Comparison of ENCODE assay signal across 9 cellular contexts in the genomic region with DNA sequence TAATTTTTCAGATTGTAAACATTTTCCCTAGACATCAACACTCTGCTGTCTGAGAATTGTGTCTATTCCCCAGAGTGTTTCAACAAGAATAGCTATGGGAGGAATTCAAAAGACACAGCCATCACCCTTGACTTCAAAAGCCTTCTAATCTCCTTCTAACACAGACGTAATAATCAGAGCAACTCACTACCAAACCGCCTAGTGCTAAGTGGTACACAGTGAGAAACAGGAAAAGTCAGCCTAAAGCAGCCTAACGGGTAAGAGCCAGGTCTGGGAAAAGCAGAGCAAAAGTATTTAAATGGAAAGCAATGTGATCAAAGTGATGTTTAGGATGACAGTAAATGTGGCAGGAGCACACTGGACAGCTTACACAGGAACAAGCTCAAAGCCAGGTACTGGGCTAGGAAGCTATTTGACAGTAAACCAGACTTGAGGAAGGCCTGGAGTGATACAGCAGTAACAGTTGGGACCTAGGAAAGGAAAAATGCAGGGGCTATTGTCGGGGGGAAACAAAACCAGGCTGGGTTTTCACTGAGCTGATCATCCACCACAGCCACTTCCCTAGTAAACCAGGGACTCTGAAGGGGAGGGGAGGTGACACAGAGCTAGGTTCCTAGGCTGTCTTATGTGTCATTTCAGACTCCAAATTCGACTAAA. TPM values are rescaled to one million over a fixed set of nuclear protein-coding genes. Genes with fewer than 3 reads are reported as not detected.
DNase-seq lines count a peak whose midpoint lies in the region; ATAC-seq and TF ChIP-seq lines count a peak whose summit lies in the region.
"Had no signal": no experiment of that assay in that cellular context is flagged by ENCODE, and none has a peak within 500 bp of the region (broad histone marks: within the 10 kb centered on the region; RNA-seq: fewer than 3 reads in every experiment).

No MANE protein-coding gene starts in this region.

- peak overlapping the region; percentile 35 to 90 for H3K27ac ChIP-seq in SK-N-SH (ENCODE audit: low read depth in 2 of 2, low read length in 1 of 2)
- H3K27ac ChIP-seq in fibroblast of lung (ENCODE audit: insufficient read depth, low read length): peak overlapping the region; percentile 85
- H3K27ac ChIP-seq in psoas muscle: peak overlapping the region; percentile 95

- H3K27me3 ChIP-seq in SK-N-SH (ENCODE audit: insufficient read depth) (no peaks in the 10 kb centered on the region), fibroblast of lung (ENCODE audit: control insufficient read depth, insufficient read depth, low read length) (no peaks in the 10 kb centered on the region), psoas muscle (ENCODE audit: insufficient read depth in 3 of 3, low read length in 2 of 3) (no peaks in the 10 kb centered on the region)

- POLR2A ChIA-PET in SK-N-SH (lab: Yijun Ruan, JAX): interaction anchor here (0.9 to 1.4 kb wide), 3 partner anchors 8 to 28 kb away, joined by 3 to 5 read pairs (median 4); no protein-coding TSS in a partner anchor

- peaks cover 37% of the 10 kb centered on the region for H3F3A ChIP-seq in SK-N-SH (replicated peaks; ENCODE audit: insufficient read depth)

- no peak for TF ChIP-seq CTCF in SK-N-SH (IDR thresholded peaks at IDR 0.05)
- TF ChIP-seq CTCF in fibroblast of lung (conservative IDR thresholded peaks at IDR 0.05 in 1 of 2, IDR thresholded peaks at IDR 0.05 in 1 of 2; ENCODE audit: low read depth in 1 of 2, low read length in 2 of 2): no peak
- no peak for TF ChIP-seq CTCF in psoas muscle (IDR thresholded peaks at IDR 0.05)

- H3K36me3 ChIP-seq in SK-N-SH (replicated peaks in 1 of 2; ENCODE audit: control insufficient read depth in 1 of 2, insufficient read depth in 2 of 2, low read length in 1 of 2) (peaks cover 35 to 60% of the 10 kb centered on the region in 2 experiments), fibroblast of lung (ENCODE audit: control insufficient read depth, insufficient read depth, low read length) (peaks cover 9% of the 10 kb centered on the region), psoas muscle (ENCODE audit: insufficient read depth in 1 of 2, low read depth in 1 of 2) (peaks cover 13 to 30% of the 10 kb centered on the region in 2 donors)

- WGBS in SK-N-SH (ENCODE audit: low lambda C conversion rate): 67% methylated on average over 5 of the region's 5 CpGs
- 10 to 34% (median 19%) methylated on average over 5 of the region's 5 CpGs for WGBS in psoas muscle, 3 donors

- intact Hi-C loops in psoas muscle (cut with DNase I): no loop called here

- peak; percentile 33 to 40 (median 38) for ATAC-seq in psoas muscle
- no peak for ATAC-seq in GM19463 (IDR thresholded peaks at IDR 0.05; ENCODE audit: unreplicated experiment)
- ATAC-seq: left lobe of liver had no signal

- no peak for TF ChIP-seq EP300 in SK-N-SH (IDR thresholded peaks at IDR 0.05; ENCODE audit: borderline replicate concordance in 1 of 2, low read depth in 1 of 2, low read length in 1 of 2)

- H4K20me1 ChIP-seq in SK-N-SH (ENCODE audit: insufficient read depth): peaks cover 78% of the 10 kb centered on the region
- no peaks in the 10 kb centered on the region for H4K20me1 ChIP-seq in fibroblast of lung (ENCODE audit: control insufficient read depth, extremely low read depth, insufficient read depth, low read length)

- H3K9ac ChIP-seq in SK-N-SH (0 out of 2 replicates have a peak overlapping the region, but pooled peaks have one; percentile 7), fibroblast of lung (ENCODE audit: insufficient read depth, low read length) (peak overlapping the region; percentile 38)

- no peaks in the 10 kb centered on the region for H3K9me2 ChIP-seq in SK-N-SH

- peaks cover 38 to 50% of the 10 kb centered on the region in 2 experiments; a peak in 3 of 4 replicates for H3K4me1 ChIP-seq in SK-N-SH (ENCODE audit: control insufficient read depth in 1 of 2, insufficient read depth in 2 of 2, low read depth in 1 of 2, low read length in 1 of 2)
- peaks cover 47% of the 10 kb centered on the region for H3K4me1 ChIP-seq in fibroblast of lung (ENCODE audit: control insufficient read depth, extremely low read depth, insufficient read depth, low read length)
- peaks cover 89% of the 10 kb centered on the region for H3K4me1 ChIP-seq in psoas muscle

- H3K4me2 ChIP-seq in SK-N-SH: no peak overlapping the region
- peak overlapping the region; percentile 84 for H3K4me2 ChIP-seq in fibroblast of lung (ENCODE audit: extremely low read depth, insufficient read depth, low read length)

- H2AFZ ChIP-seq in SK-N-SH (ENCODE audit: low read depth) (no peak overlapping the region), fibroblast of lung (ENCODE audit: low read length) (no peak overlapping the region)

- H3K4me3 ChIP-seq in SK-N-SH (ENCODE audit: low read depth in 2 of 2, low read length in 1 of 2) (no peak overlapping the region), fibroblast of lung (replicated peaks in 1 of 4; ENCODE audit: control extremely low read depth in 1 of 4, insufficient read depth in 1 of 4, low read depth in 3 of 4, low read length in 4 of 4) (peak overlapping the region in 2 of 4 experiments; percentile 27 to 30), psoas muscle (peak overlapping the region; percentile 35)

- DNase-seq in DMS79 treated with DMSO at 0.1 percent for 48 hours (lab: John Stamatoyannopoulos, UW) (peak; percentile 63), SK-N-SH (no peak), fibroblast of lung (ENCODE audit: low read depth in 2 of 2) (peak in 1 of 2 donors; percentile 79), psoas muscle (no peak), foreskin melanocyte (no peak), anterior cingulate cortex (lab: John Stamatoyannopoulos, UW) (no peak), HCEC 1CT (no peak)

- no peaks in the 10 kb centered on the region for H3K9me3 ChIP-seq in SK-N-SH
- H3K9me3 ChIP-seq in fibroblast of lung (ENCODE audit: control insufficient read depth, insufficient read depth, low read depth, low read length): no peaks in the 10 kb centered on the region
- H3K9me3 ChIP-seq in psoas muscle: no peaks in the 10 kb centered on the region

- TF ChIP-seq RAD21 in SK-N-SH (IDR thresholded peaks at IDR 0.05; ENCODE audit: low read length): no peak

- CTCF ChIA-PET in SK-N-SH (lab: Yijun Ruan, JAX): interaction anchor here (0.7 to 3.1 kb wide), 7 partner anchors 8 to 249 kb away, joined by 3 to 14 read pairs (median 5); no protein-coding TSS in a partner anchor

- H3K79me2 ChIP-seq in SK-N-SH (ENCODE audit: insufficient read depth) (peaks cover 100% of the 10 kb centered on the region), fibroblast of lung (ENCODE audit: control insufficient read depth, insufficient read depth, low read length) (peaks cover 99% of the 10 kb centered on the region)

TF ChIP-seq in SK-N-SH, 30 proteins besides CTCF, POLR2A, EP300 and RAD21:
- TF ChIP-seq SIN3A (IDR thresholded peaks at IDR 0.05; ENCODE audit: borderline replicate concordance, low read depth, low read length): no peak
- TF ChIP-seq FOSL2 (IDR thresholded peaks at IDR 0.05; ENCODE audit: borderline replicate concordance, low read depth): no peak
- TF ChIP-seq, protein P1, sequence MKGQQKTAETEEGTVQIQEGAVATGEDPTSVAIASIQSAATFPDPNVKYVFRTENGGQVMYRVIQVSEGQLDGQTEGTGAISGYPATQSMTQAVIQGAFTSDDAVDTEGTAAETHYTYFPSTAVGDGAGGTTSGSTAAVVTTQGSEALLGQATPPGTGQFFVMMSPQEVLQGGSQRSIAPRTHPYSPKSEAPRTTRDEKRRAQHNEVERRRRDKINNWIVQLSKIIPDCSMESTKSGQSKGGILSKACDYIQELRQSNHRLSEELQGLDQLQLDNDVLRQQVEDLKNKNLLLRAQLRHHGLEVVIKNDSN (IDR thresholded peaks at IDR 0.05; ENCODE audit: borderline replicate concordance, low read depth): no peak
- TF ChIP-seq FOXM1 (IDR thresholded peaks at IDR 0.05; ENCODE audit: low read depth): no peak
- no peak for TF ChIP-seq POLR2AphosphoS5 (IDR thresholded peaks at IDR 0.05; ENCODE audit: low read depth, low read length)
- TF ChIP-seq ELF1 (IDR thresholded peaks at IDR 0.05): no peak
- TF ChIP-seq NFIC (IDR thresholded peaks at IDR 0.05; ENCODE audit: borderline replicate concordance): no peak
- no peak for TF ChIP-seq TAF1 (IDR thresholded peaks at IDR 0.05; ENCODE audit: borderline replicate concordance, low read depth, low read length)
- no peak for TF ChIP-seq YY1 (IDR thresholded peaks at IDR 0.05; ENCODE audit: low read depth)
- TF ChIP-seq EZH2phosphoT487 (IDR thresholded peaks at IDR 0.05; ENCODE audit: borderline replicate concordance, low read depth): no peak
- no peak for TF ChIP-seq RCOR1 (IDR thresholded peaks at IDR 0.05; ENCODE audit: low read length)
- TF ChIP-seq, protein P2, sequence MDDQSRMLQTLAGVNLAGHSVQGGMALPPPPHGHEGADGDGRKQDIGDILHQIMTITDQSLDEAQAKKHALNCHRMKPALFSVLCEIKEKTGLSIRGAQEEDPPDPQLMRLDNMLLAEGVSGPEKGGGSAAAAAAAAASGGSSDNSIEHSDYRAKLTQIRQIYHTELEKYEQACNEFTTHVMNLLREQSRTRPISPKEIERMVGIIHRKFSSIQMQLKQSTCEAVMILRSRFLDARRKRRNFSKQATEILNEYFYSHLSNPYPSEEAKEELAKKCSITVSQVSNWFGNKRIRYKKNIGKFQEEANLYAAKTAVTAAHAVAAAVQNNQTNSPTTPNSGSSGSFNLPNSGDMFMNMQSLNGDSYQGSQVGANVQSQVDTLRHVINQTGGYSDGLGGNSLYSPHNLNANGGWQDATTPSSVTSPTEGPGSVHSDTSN (IDR thresholded peaks at IDR 0.05): no peak

RNA-seq across cellular contexts. Expression of a gene that starts 29.4 kb away (rescaled TPM):
- polyA plus RNA-seq in SK-N-SH (2012; rRNA removed) (150 and 214 TPM in 2 replicates), fibroblast of lung (542 and 773 TPM in 2 replicates), psoas muscle (10 to 100 TPM; 16.9 to 40.5 (median 19.4) TPM)
- polyA plus RNA-seq in SK-N-SH (2012; cell fraction: cytosol; rRNA removed): 187 and 195 TPM in 2 replicates
- 155 and 182 TPM in 2 replicates for polyA plus RNA-seq in SK-N-SH (2012; cell fraction: nucleus; rRNA removed)
- total RNA-seq in fibroblast of lung (202 and 288 TPM in 2 replicates), psoas muscle (10 to 100 TPM; 32.4 to 67.1 (median 59.2) TPM)
- 395 and 442 TPM in 2 replicates for polyA plus RNA-seq in fibroblast of lung (2012)
- polyA minus RNA-seq in fibroblast of lung (ENCODE audit: low replicate concordance): 1,176 and 1,331 TPM in 2 replicates
